12 cellular contexts compared by ENCODE assay signal in genomic region chr20:25543068-25543467, GRCh38. TPM values are rescaled to one million over a fixed set of nuclear protein-coding genes. Genes with fewer than 3 reads are reported as not detected.
DNase-seq lines count a peak whose midpoint lies in the region; ATAC-seq and TF ChIP-seq lines count a peak whose summit lies in the region.
"Had no signal": no experiment of that assay in that cellular context is flagged by ENCODE, and none has a peak within 500 bp of the region (broad histone marks: within the 10 kb centered on the region; RNA-seq: fewer than 3 reads in every experiment).

No MANE protein-coding gene starts in this region.

- peak; percentile 67 for DNase-seq in EH (ENCODE audit: low read depth)
- DNase-seq in NCI-H69 (lab: John Stamatoyannopoulos, UW): peak; percentile 8
- DNase-seq in cardiac fibroblast (ENCODE audit: low read depth in 2 of 2): peak; percentile 41 to 66
- DNase-seq in mucosa of descending colon: no peak
- no peak for DNase-seq in COR-L47 (lab: John Stamatoyannopoulos, UW)
- DNase-seq in stimulated activated CD4-positive, alpha-beta T cell treated with anti-CD3 and anti-CD28 coated beads, Interleukin-15, amount 100 ng/mL, for 24 hours: no peak
- DNase-seq: CD8-positive, alpha-beta memory T cell; heart right ventricle; left lung had no signal

- H3K4me1 ChIP-seq in mucosa of descending colon (ENCODE audit: low read depth): no peaks in the 10 kb centered on the region

- H3K9me3 ChIP-seq in mucosa of descending colon: no peaks in the 10 kb centered on the region
- H3K9me3 ChIP-seq: heart right ventricle, left lung had no signal

- no peaks in the 10 kb centered on the region for H3K36me3 ChIP-seq in mucosa of descending colon (ENCODE audit: low read depth)
- H3K36me3 ChIP-seq: heart right ventricle, left lung had no signal

- intact Hi-C loops in mucosa of descending colon (cut with DNase I, micrococcal nuclease): no loop called here

- H3K4me3 ChIP-seq in cardiac fibroblast (replicated peaks in 1 of 2; ENCODE audit: low read depth in 2 of 2, low read length in 2 of 2) (no peak overlapping the region), mucosa of descending colon (no peak overlapping the region)
- H3K4me3 ChIP-seq: heart right ventricle, left lung, skin epidermis had no signal

- TF ChIP-seq CTCF in cardiac fibroblast (IDR thresholded peaks at IDR 0.05; ENCODE audit: low read depth, low read length) (no peak), mucosa of descending colon (IDR thresholded peaks at IDR 0.05) (no peak)

- ATAC-seq in mucosa of descending colon (peak; percentile 12), GM21526 (IDR thresholded peaks at IDR 0.05; ENCODE audit: low FRiP score, unreplicated experiment) (no peak), HG02852 (IDR thresholded peaks at IDR 0.05; ENCODE audit: unreplicated experiment) (no peak)
- ATAC-seq: heart right ventricle, left lung had no signal

RNA-seq across cellular contexts. Expression of gene NINL, which starts 42.3 kb away (rescaled TPM):
- total RNA-seq in mucosa of descending colon: 10 to 100 TPM in 1 of 3 donors, 1 to 10 TPM in 2; 1.8 to 15.1 (median 3.3) TPM

Comparison
In these comparisons a context has a peak if more than half of its experiments do, and no peak if none do; other contexts are left out.
1. DNase-seq: peak in EH (single experiment), NCI-H69 (single experiment) and cardiac fibroblast (2 of 2); none in mucosa of descending colon (0 of 3), COR-L47 (single experiment) and stimulated activated CD4-positive, alpha-beta T cell treated with anti-CD3 and anti-CD28 coated beads, Interleukin-15, amount 100 ng/mL, for 24 hours (single experiment).